ENCODE assay signal across 8 cellular contexts in genomic region chr1:43549921-43550597, GRCh38. TPM values are rescaled to one million over a fixed set of nuclear protein-coding genes. Genes with fewer than 3 reads are reported as not detected.
DNase-seq lines count a peak whose midpoint lies in the region; ATAC-seq and TF ChIP-seq lines count a peak whose summit lies in the region.

No MANE protein-coding gene starts in this region.

- peak; percentile 71 for DNase-seq in GM13977 (ENCODE audit: low spot score)
- peak; percentile 92 for DNase-seq in NCI-H226
- DNase-seq in natural killer cell treated with Interleukin-12 subunit alpha and Interleukin-12 subunit beta and Interleukin-15 and Interleukin-18, amount 100 ng/mL, for 72 hours (ENCODE audit: low spot score), result no peak
- no peak for DNase-seq in activated CD4-positive, CD25-positive, alpha-beta regulatory T cell treated with anti-CD3 and anti-CD28 coated beads, Interleukin-2, amount 50 U/mL, for 72 hours
- DNase-seq in mesenteric fat pad (ENCODE audit: low spot score), result no peak

- H3K27me3 Mint-ChIP-seq in natural killer cell treated with Interleukin-12 subunit alpha and Interleukin-12 subunit beta and Interleukin-15 and Interleukin-18, amount 100 ng/mL, for 72 hours, result peaks cover 8 to 17% of the 10 kb centered on the region in 2 donors

- H3K27ac Mint-ChIP-seq in natural killer cell treated with Interleukin-12 subunit alpha and Interleukin-12 subunit beta and Interleukin-15 and Interleukin-18, amount 100 ng/mL, for 72 hours, result no peak overlapping the region

- H3K9ac ChIP-seq in endocrine pancreas (ENCODE audit: control insufficient read depth, insufficient read depth, low read length), result peak overlapping the region; percentile 8

- TF ChIP-seq CTCF in GM13977 (IDR thresholded peaks at IDR 0.05; ENCODE audit: extremely low read depth, insufficient read depth, missing control alignments), result no peak

- peak overlapping the region; percentile 15 for H3K4me3 Mint-ChIP-seq in natural killer cell treated with Interleukin-12 subunit alpha and Interleukin-12 subunit beta and Interleukin-15 and Interleukin-18, amount 100 ng/mL, for 72 hours

- no peaks in the 10 kb centered on the region for H3K36me3 Mint-ChIP-seq in natural killer cell treated with Interleukin-12 subunit alpha and Interleukin-12 subunit beta and Interleukin-15 and Interleukin-18, amount 100 ng/mL, for 72 hours

- peak; percentile 11 to 34 for ATAC-seq in natural killer cell treated with Interleukin-12 subunit alpha and Interleukin-12 subunit beta and Interleukin-15 and Interleukin-18, amount 100 ng/mL, for 72 hours
- no peak for ATAC-seq in GM19452 (IDR thresholded peaks at IDR 0.05; ENCODE audit: unreplicated experiment)
- ATAC-seq in GM21825 (IDR thresholded peaks at IDR 0.05; ENCODE audit: unreplicated experiment), result no peak

- H3K4me1 ChIP-seq in endocrine pancreas (ENCODE audit: control insufficient read depth, insufficient read depth, low read length), result no peaks in the 10 kb centered on the region

- no peaks in the 10 kb centered on the region for H3K36me3 ChIP-seq in endocrine pancreas (ENCODE audit: control insufficient read depth, insufficient read depth, low read length)

- H3K9me3 ChIP-seq in endocrine pancreas (ENCODE audit: control insufficient read depth, low read length), result no peaks in the 10 kb centered on the region

- no peak overlapping the region for H3K4me3 ChIP-seq in endocrine pancreas (ENCODE audit: control insufficient read depth, insufficient read depth, low read length)

- H3K27me3 ChIP-seq in endocrine pancreas (ENCODE audit: control insufficient read depth, insufficient read depth, low read length), result no peaks in the 10 kb centered on the region

- in situ Hi-C loops in GM13977 (cut with MboI; ENCODE audit: low pct_unique_long_range_greater_than_20kb, low sequenced_read_pairs, unreplicated experiment), result loop anchor here (25.0 kb wide), 2 partner anchors 387 to 487 kb away; partner anchors contain the start of genes ARTN, IPO13 and SLC6A9

- H3K4me1 Mint-ChIP-seq in natural killer cell treated with Interleukin-12 subunit alpha and Interleukin-12 subunit beta and Interleukin-15 and Interleukin-18, amount 100 ng/mL, for 72 hours (ENCODE audit: low read depth in 2 of 2), result peaks cover 6 to 17% of the 10 kb centered on the region in 2 donors

- no peaks in the 10 kb centered on the region for H3K9me3 Mint-ChIP-seq in natural killer cell treated with Interleukin-12 subunit alpha and Interleukin-12 subunit beta and Interleukin-15 and Interleukin-18, amount 100 ng/mL, for 72 hours

RNA-seq across cellular contexts. Expression of gene PTPRF, which starts 19.4 kb away (rescaled TPM):
- 1 to 10 TPM in 1 of 2 donors, under 1 TPM in 1; 0.33 to 1.3 TPM for total RNA-seq in natural killer cell treated with Interleukin-12 subunit alpha and Interleukin-12 subunit beta and Interleukin-15 and Interleukin-18, amount 100 ng/mL, for 72 hours
- total RNA-seq in mesenteric fat pad, result 270 TPM

Comparison
In these comparisons a context has a peak if more than half of its experiments do, and no peak if none do; other contexts are left out.
1. DNase-seq: peak in GM13977 (single experiment) and NCI-H226 (single experiment); none in natural killer cell treated with Interleukin-12 subunit alpha and Interleukin-12 subunit beta and Interleukin-15 and Interleukin-18, amount 100 ng/mL, for 72 hours (single experiment), activated CD4-positive, CD25-positive, alpha-beta regulatory T cell treated with anti-CD3 and anti-CD28 coated beads, Interleukin-2, amount 50 U/mL, for 72 hours (single experiment) and mesenteric fat pad (single experiment).
2. ATAC-seq: peak in natural killer cell treated with Interleukin-12 subunit alpha and Interleukin-12 subunit beta and Interleukin-15 and Interleukin-18, amount 100 ng/mL, for 72 hours (2 of 2); none in GM19452 (single experiment) and GM21825 (single experiment).
3. RNA of gene PTPRF, which starts 19.4 kb away (total RNA-seq): 270 TPM in mesenteric fat pad (single experiment); 0.33 to 1.3 TPM in natural killer cell treated with Interleukin-12 subunit alpha and Interleukin-12 subunit beta and Interleukin-15 and Interleukin-18, amount 100 ng/mL, for 72 hours; every median in the first group is over 100 times any median in the second.